In genomic region chr3:101279162-101279561, GRCh38 we compare ENCODE assay signal across 14 cellular contexts. TPM values are rescaled to one million over a fixed set of nuclear protein-coding genes. Genes with fewer than 3 reads are reported as not detected.
DNase-seq lines count a peak whose midpoint lies in the region; TF ChIP-seq lines count a peak whose summit lies in the region.
"Had no signal": no experiment of that assay in that cellular context is flagged by ENCODE, and none has a peak within 500 bp of the region (broad histone marks: within the 10 kb centered on the region; RNA-seq: fewer than 3 reads in every experiment).

No MANE protein-coding gene starts in this region.

- DNase-seq in EH (ENCODE audit: low read depth): peak; percentile 25
- peak; percentile 34 for DNase-seq in M059J (ENCODE audit: low read depth)
- peak; percentile 12 for DNase-seq in astrocyte of the spinal cord (ENCODE audit: low read depth, low spot score)
- peak; percentile 50 for DNase-seq in iris pigment epithelial cell (ENCODE audit: low read depth)
- no peak for DNase-seq in NCI-H510A treated with DMSO at 0.1 percent for 48 hours (lab: John Stamatoyannopoulos, UW)
- no peak for DNase-seq in medulla oblongata (ENCODE audit: extremely low spot score)
- DNase-seq in NCI-H748 (lab: John Stamatoyannopoulos, UW; ENCODE audit: unreplicated experiment): no peak
- DNase-seq in LoVo (ENCODE audit: low spot score): no peak
- DNase-seq: CD4-positive, alpha-beta memory T cell; NCI-H1092; NCI-H345; NCI-H748 treated with DMSO at 0.1 percent for 48 hours; Peyer's patch; SHP77 treated with DMSO at 0.1 percent for 48 hours had no signal

- no peak overlapping the region for H3K4me3 ChIP-seq in astrocyte of the spinal cord (ENCODE audit: low read depth, low read length)
- H3K4me3 ChIP-seq: Peyer's patch had no signal

- no peak for TF ChIP-seq CTCF in astrocyte of the spinal cord (IDR thresholded peaks at IDR 0.05; ENCODE audit: low read depth, low read length)

- in situ Hi-C loops in astrocyte of the spinal cord (cut with HindIII; ENCODE audit: low sequenced_read_pairs): no loop called here

RNA-seq across cellular contexts. Expression of gene IMPG2, which starts 41.2 kb away (rescaled TPM):
- under 0.01 TPM in 2 replicates for total RNA-seq in M059J (2014; rRNA removed; shearing (Covaris generic))

Comparison
In these comparisons a context has a peak if more than half of its experiments do, and no peak if none do; other contexts are left out.
1. DNase-seq: peak in EH (single experiment), M059J (single experiment), astrocyte of the spinal cord (single experiment) and iris pigment epithelial cell (single experiment); none in NCI-H510A treated with DMSO at 0.1 percent for 48 hours (single experiment), medulla oblongata (single experiment), NCI-H748 (single experiment) and LoVo (single experiment).